ENCODE assay signal across 2 cellular contexts in the genomic region with DNA sequence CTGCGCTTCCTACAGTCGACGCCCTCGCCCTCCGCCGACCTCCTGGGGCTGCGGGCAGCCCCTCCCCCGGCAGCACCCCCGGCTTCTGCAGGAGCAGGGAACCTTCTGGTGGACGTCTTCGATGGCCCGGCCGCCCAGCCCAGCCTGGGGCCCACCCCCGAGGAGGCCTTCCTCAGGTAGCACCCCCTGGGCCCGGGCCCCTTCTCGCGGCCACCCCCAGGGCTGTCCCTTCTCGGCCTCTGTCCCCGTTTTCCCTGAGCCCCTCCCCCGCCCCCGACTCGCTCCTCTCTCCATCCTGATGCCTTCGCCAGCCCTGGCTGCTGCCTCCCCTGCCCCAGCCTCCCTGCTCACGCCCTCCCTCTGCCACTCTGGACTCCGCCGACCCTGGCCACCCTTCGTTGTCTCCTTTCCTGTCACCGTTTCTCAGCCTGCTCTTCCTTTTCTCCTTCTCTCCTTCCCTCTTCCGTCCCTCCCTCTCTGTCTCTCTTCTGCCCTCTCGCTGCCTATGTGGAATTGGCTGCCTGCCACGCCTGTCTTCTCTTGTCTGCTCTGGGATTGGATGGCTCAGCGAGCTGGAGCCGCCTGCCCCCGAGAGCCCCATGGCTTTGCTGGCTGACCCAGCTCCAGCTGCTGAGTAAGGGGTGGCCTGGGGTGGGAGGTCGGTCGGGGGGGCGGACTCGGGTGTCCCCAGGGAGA.
TF ChIP-seq lines count a peak whose summit lies in the region.

No MANE protein-coding gene starts in this region.

TF ChIP-seq in A549, 52 proteins besides CTCF, POLR2A, EP300 and RAD21:
- TF ChIP-seq TFCP2L1 (CRISPR knock-in tag; IDR thresholded peaks at IDR 0.05) (no peak), RNF2 (IDR thresholded peaks at IDR 0.05; ENCODE audit: borderline replicate concordance, low read depth) (no peak), MAZ (IDR thresholded peaks at IDR 0.05; ENCODE audit: borderline replicate concordance, low read depth, low read length) (no peak), POLR2AphosphoS2 (conservative IDR thresholded peaks at IDR 0.05; ENCODE audit: low read length) (no peak), HOXB13 (CRISPR knock-in tag; IDR thresholded peaks at IDR 0.05; ENCODE audit: low read depth) (no peak)
- TF ChIP-seq, protein P1, sequence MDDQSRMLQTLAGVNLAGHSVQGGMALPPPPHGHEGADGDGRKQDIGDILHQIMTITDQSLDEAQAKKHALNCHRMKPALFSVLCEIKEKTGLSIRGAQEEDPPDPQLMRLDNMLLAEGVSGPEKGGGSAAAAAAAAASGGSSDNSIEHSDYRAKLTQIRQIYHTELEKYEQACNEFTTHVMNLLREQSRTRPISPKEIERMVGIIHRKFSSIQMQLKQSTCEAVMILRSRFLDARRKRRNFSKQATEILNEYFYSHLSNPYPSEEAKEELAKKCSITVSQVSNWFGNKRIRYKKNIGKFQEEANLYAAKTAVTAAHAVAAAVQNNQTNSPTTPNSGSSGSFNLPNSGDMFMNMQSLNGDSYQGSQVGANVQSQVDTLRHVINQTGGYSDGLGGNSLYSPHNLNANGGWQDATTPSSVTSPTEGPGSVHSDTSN (IDR thresholded peaks at IDR 0.05), result peak; percentile 86
TF ChIP-seq in A549: peak in this region for 1.

TF ChIP-seq in GM12878, 131 proteins besides CTCF, POLR2A, EP300 and RAD21:
- no peak for TF ChIP-seq JUND (IDR thresholded peaks at IDR 0.05; ENCODE audit: low read depth, low read length)
- TF ChIP-seq, protein P2, sequence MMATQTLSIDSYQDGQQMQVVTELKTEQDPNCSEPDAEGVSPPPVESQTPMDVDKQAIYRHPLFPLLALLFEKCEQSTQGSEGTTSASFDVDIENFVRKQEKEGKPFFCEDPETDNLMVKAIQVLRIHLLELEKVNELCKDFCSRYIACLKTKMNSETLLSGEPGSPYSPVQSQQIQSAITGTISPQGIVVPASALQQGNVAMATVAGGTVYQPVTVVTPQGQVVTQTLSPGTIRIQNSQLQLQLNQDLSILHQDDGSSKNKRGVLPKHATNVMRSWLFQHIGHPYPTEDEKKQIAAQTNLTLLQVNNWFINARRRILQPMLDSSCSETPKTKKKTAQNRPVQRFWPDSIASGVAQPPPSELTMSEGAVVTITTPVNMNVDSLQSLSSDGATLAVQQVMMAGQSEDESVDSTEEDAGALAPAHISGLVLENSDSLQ (IDR thresholded peaks at IDR 0.05), result peak; percentile 80
- TF ChIP-seq, protein P1 (IDR thresholded peaks at IDR 0.05; ENCODE audit: insufficient replicate concordance, low read depth, low read length), result peak; percentile 58
